1 cellular context compared by ENCODE assay signal in genomic region chr12:106773945-106774807, GRCh38.
TF ChIP-seq lines count a peak whose summit lies in the region.

Gene RIC8B, plus strand, starts transcription at chr12:106774682. Its CDS starts 64 bp downstream, at chr12:106774746.

TF ChIP-seq in HepG2, 621 proteins besides CTCF, POLR2A, EP300 and RAD21 (continued from another document and continues in another):
- TF ChIP-seq PRDM15 (CRISPR knock-in tag; IDR thresholded peaks at IDR 0.05) (no peak), ZBTB7B (CRISPR knock-in tag; IDR thresholded peaks at IDR 0.05) (no peak), ZBTB34 (CRISPR knock-in tag; IDR thresholded peaks at IDR 0.05) (no peak), ZBTB21 (CRISPR knock-in tag; IDR thresholded peaks at IDR 0.05) (peak; percentile 81), JDP2 (CRISPR knock-in tag; IDR thresholded peaks at IDR 0.05; ENCODE audit: borderline replicate concordance) (no peak; the same call in 1 of the 2 replicates), DR1 (CRISPR knock-in tag; IDR thresholded peaks at IDR 0.05) (peak; percentile 45; the same call in 1 of the 2 replicates), KAT7 (CRISPR knock-in tag; IDR thresholded peaks at IDR 0.05; ENCODE audit: borderline replicate concordance) (peak; percentile 88; the same call in 1 of the 2 replicates), TCF7L2 (IDR thresholded peaks at IDR 0.05; ENCODE audit: low read depth, low read length) (no peak), RARA (CRISPR knock-in tag; IDR thresholded peaks at IDR 0.05) (no peak; the same call in 1 of the 2 replicates), TEAD3 (CRISPR knock-in tag; optimal IDR thresholded peaks at IDR 0.05; ENCODE audit: borderline replicate concordance) (peak; percentile 92), HOMEZ (CRISPR knock-in tag; IDR thresholded peaks at IDR 0.05; ENCODE audit: low read depth) (peak; percentile 55; the same call in 1 of the 2 replicates), FOXP1 (IDR thresholded peaks at IDR 0.05) (no peak), FOXP1 (CRISPR knock-in tag; IDR thresholded peaks at IDR 0.05) (no peak), THYN1 (CRISPR knock-in tag; IDR thresholded peaks at IDR 0.05; ENCODE audit: borderline replicate concordance, low read depth) (no peak), NFIC (IDR thresholded peaks at IDR 0.05; ENCODE audit: low read length) (no peak; the same call in 1 of the 2 replicates), SAFB2 (CRISPR knock-in tag; IDR thresholded peaks at IDR 0.05; ENCODE audit: borderline replicate concordance, low read depth) (no peak), ZNF292 (CRISPR knock-in tag; IDR thresholded peaks at IDR 0.05; ENCODE audit: borderline replicate concordance, low read depth) (no peak), PREB (CRISPR knock-in tag; IDR thresholded peaks at IDR 0.05) (no peak), FOSL1 (CRISPR knock-in tag; IDR thresholded peaks at IDR 0.05; ENCODE audit: borderline replicate concordance) (no peak), ZSCAN9 (CRISPR knock-in tag; IDR thresholded peaks at IDR 0.05; ENCODE audit: borderline replicate concordance) (peak; percentile 78; the same call in 1 of the 2 replicates), FOXM1 (CRISPR knock-in tag; IDR thresholded peaks at IDR 0.05) (no peak), RBFOX2 (IDR thresholded peaks at IDR 0.05; ENCODE audit: low read depth, low read length) (peak; percentile 89), ZNF619 (CRISPR knock-in tag; IDR thresholded peaks at IDR 0.05) (peak; percentile 68; the same call in 1 of the 2 replicates), ZFP1 (CRISPR knock-in tag; IDR thresholded peaks at IDR 0.05) (0 out of 2 replicates have a peak, but pooled peaks have one; percentile 16), DNMT1 (CRISPR knock-in tag; IDR thresholded peaks at IDR 0.05) (no peak), ETV6 (CRISPR knock-in tag; conservative IDR thresholded peaks at IDR 0.05) (peak; percentile 46), KLF6 (CRISPR knock-in tag; IDR thresholded peaks at IDR 0.05) (0 out of 2 replicates have a peak, but pooled peaks have one; percentile 44), CBX5 (CRISPR knock-in tag; IDR thresholded peaks at IDR 0.05; ENCODE audit: borderline replicate concordance) (0 out of 2 replicates have a peak, but pooled peaks have one; percentile 10)
- TF ChIP-seq, protein P1, sequence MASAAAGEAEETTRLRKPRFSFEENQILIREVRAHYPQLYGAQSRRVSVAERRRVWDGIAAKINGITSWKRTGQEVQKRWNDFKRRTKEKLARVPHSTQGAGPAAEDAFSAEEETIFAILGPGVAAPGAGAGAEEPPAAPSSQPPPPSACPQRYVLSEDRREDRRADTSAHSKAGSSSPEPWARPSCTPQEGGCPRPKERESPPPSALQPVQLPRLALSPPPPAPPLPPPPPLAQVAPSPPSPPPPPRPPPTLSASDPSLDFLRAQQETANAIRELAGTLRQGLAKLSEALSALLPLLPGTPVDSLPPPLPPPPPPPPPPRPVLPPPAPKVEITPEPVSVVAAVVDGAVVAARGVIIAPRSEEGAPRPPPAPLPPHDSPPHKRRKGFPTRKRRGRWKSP (CRISPR knock-in tag; IDR thresholded peaks at IDR 0.05): no peak
- TF ChIP-seq, protein P2, sequence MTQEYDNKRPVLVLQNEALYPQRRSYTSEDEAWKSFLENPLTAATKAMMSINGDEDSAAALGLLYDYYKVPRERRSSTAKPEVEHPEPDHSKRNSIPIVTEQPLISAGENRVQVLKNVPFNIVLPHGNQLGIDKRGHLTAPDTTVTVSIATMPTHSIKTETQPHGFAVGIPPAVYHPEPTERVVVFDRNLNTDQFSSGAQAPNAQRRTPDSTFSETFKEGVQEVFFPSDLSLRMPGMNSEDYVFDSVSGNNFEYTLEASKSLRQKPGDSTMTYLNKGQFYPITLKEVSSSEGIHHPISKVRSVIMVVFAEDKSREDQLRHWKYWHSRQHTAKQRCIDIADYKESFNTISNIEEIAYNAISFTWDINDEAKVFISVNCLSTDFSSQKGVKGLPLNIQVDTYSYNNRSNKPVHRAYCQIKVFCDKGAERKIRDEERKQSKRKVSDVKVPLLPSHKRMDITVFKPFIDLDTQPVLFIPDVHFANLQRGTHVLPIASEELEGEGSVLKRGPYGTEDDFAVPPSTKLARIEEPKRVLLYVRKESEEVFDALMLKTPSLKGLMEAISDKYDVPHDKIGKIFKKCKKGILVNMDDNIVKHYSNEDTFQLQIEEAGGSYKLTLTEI (CRISPR knock-in tag; conservative IDR thresholded peaks at IDR 0.05): no peak
- TF ChIP-seq, protein P3, sequence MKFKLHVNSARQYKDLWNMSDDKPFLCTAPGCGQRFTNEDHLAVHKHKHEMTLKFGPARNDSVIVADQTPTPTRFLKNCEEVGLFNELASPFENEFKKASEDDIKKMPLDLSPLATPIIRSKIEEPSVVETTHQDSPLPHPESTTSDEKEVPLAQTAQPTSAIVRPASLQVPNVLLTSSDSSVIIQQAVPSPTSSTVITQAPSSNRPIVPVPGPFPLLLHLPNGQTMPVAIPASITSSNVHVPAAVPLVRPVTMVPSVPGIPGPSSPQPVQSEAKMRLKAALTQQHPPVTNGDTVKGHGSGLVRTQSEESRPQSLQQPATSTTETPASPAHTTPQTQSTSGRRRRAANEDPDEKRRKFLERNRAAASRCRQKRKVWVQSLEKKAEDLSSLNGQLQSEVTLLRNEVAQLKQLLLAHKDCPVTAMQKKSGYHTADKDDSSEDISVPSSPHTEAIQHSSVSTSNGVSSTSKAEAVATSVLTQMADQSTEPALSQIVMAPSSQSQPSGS (CRISPR knock-in tag; IDR thresholded peaks at IDR 0.05): peak; percentile 71
- TF ChIP-seq, protein P4, sequence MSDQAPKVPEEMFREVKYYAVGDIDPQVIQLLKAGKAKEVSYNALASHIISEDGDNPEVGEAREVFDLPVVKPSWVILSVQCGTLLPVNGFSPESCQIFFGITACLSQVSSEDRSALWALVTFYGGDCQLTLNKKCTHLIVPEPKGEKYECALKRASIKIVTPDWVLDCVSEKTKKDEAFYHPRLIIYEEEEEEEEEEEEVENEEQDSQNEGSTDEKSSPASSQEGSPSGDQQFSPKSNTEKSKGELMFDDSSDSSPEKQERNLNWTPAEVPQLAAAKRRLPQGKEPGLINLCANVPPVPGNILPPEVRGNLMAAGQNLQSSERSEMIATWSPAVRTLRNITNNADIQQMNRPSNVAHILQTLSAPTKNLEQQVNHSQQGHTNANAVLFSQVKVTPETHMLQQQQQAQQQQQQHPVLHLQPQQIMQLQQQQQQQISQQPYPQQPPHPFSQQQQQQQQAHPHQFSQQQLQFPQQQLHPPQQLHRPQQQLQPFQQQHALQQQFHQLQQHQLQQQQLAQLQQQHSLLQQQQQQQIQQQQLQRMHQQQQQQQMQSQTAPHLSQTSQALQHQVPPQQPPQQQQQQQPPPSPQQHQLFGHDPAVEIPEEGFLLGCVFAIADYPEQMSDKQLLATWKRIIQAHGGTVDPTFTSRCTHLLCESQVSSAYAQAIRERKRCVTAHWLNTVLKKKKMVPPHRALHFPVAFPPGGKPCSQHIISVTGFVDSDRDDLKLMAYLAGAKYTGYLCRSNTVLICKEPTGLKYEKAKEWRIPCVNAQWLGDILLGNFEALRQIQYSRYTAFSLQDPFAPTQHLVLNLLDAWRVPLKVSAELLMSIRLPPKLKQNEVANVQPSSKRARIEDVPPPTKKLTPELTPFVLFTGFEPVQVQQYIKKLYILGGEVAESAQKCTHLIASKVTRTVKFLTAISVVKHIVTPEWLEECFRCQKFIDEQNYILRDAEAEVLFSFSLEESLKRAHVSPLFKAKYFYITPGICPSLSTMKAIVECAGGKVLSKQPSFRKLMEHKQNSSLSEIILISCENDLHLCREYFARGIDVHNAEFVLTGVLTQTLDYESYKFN (CRISPR knock-in tag; conservative IDR thresholded peaks at IDR 0.05): peak; percentile 61
- TF ChIP-seq, protein P5, sequence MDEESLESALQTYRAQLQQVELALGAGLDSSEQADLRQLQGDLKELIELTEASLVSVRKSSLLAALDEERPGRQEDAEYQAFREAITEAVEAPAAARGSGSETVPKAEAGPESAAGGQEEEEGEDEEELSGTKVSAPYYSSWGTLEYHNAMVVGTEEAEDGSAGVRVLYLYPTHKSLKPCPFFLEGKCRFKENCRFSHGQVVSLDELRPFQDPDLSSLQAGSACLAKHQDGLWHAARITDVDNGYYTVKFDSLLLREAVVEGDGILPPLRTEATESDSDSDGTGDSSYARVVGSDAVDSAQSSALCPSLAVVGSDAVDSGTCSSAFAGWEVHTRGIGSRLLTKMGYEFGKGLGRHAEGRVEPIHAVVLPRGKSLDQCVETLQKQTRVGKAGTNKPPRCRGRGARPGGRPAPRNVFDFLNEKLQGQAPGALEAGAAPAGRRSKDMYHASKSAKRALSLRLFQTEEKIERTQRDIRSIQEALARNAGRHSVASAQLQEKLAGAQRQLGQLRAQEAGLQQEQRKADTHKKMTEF (CRISPR knock-in tag; IDR thresholded peaks at IDR 0.05): peak; percentile 93
- TF ChIP-seq, protein P6, sequence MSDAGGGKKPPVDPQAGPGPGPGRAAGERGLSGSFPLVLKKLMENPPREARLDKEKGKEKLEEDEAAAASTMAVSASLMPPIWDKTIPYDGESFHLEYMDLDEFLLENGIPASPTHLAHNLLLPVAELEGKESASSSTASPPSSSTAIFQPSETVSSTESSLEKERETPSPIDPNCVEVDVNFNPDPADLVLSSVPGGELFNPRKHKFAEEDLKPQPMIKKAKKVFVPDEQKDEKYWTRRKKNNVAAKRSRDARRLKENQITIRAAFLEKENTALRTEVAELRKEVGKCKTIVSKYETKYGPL (CRISPR knock-in tag; IDR thresholded peaks at IDR 0.05): no peak
- TF ChIP-seq, protein P7, sequence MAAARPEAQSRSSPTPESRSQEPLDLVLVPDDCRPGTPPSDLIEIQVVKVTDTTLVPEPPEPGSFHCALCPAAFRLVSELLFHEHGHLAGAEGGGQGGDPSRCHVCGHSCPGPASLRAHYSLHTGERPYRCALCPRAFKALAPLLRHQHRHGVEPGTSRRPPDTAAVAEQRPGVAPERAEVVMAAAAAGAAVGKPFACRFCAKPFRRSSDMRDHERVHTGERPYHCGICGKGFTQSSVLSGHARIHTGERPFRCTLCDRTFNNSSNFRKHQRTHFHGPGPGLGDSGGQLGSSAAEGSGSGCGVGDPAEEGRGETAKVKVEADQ (CRISPR knock-in tag; IDR thresholded peaks at IDR 0.05; ENCODE audit: borderline replicate concordance): peak; percentile 53; the same call in 1 of the 2 replicates
- TF ChIP-seq, protein P8, sequence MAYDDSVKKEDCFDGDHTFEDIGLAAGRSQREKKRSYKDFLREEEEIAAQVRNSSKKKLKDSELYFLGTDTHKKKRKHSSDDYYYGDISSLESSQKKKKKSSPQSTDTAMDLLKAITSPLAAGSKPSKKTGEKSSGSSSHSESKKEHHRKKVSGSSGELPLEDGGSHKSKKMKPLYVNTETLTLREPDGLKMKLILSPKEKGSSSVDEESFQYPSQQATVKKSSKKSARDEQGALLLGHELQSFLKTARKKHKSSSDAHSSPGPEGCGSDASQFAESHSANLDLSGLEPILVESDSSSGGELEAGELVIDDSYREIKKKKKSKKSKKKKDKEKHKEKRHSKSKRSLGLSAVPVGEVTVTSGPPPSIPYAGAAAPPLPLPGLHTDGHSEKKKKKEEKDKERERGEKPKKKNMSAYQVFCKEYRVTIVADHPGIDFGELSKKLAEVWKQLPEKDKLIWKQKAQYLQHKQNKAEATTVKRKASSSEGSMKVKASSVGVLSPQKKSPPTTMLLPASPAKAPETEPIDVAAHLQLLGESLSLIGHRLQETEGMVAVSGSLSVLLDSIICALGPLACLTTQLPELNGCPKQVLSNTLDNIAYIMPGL (CRISPR knock-in tag; IDR thresholded peaks at IDR 0.05; ENCODE audit: borderline replicate concordance in 1 of 2, low read depth in 1 of 2): peak; percentile 73 to 87; a peak in 3 of 4 replicates
